Comparison of ENCODE assay signal across 8 cellular contexts in the genomic region with DNA sequence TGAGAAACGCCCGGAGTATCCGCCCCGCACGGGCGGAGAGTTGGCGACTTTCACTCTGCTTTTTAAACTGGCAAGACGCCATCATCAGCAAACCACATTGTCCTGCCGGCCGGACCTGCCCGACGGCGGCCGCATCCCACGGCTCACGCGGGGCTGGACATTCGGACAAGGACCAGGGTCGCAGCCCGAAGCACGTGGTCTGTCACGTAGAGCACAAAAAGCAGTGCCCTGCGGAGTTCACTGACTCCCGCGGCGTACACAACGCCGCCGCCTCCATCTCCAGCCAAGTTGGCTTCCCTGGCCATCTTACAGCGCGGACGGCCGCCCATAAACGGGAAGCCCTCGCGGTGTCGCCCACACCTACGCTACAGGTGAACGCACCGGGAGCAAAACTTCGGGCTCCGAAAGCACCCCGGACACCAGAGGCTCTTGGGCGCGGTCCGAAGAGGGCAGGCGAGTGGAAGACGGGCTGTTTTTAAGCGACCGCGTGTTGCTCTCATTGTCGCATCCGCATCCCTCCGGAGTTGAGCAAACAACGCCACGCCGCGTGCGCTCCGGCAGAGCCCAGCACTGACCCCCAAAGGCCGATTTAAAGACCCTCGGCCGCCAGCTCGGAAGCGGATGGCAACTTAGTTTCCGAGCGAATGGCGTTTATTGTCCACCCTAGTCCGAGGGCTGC. TPM values are rescaled to one million over a fixed set of nuclear protein-coding genes. Genes with fewer than 3 reads are reported as not detected.
DNase-seq lines count a peak whose midpoint lies in the region; ATAC-seq, FAIRE-seq and TF ChIP-seq lines count a peak whose summit lies in the region.

No MANE protein-coding gene starts in this region.

- no peaks in the 10 kb centered on the region for H3K27me3 Mint-ChIP-seq in Caco-2 (ENCODE audit: insufficient read depth, unreplicated experiment)
- no peaks in the 10 kb centered on the region for H3K27me3 Mint-ChIP-seq in activated CD8-positive, alpha-beta T cell treated with anti-CD3 and anti-CD28 coated beads for 36 hours
- H3K27me3 Mint-ChIP-seq in effector memory CD8-positive, alpha-beta T cell, result no peaks in the 10 kb centered on the region

- no peak for FAIRE-seq in H54 (lab: Jason Lieb, UNC)

- POLR2A ChIA-PET in Caco-2 (lab: Charles Lee), result interaction anchor here (0.8 to 5.2 kb wide), 2 partner anchors 38 to 45 kb away, joined by 3 to 145 read pairs; no protein-coding TSS in a partner anchor
- POLR2A ChIA-PET in activated CD8-positive, alpha-beta T cell treated with anti-CD3 and anti-CD28 coated beads for 36 hours (lab: Charles Lee), result interaction anchor here (1.0 to 1.5 kb wide), 3 partner anchors 406 to 1944 kb away, joined by 3 read pairs; partner anchors contain the start of gene ERGIC2

- CTCF ChIA-PET in Caco-2 (lab: Charles Lee), result no interaction called here
- CTCF ChIA-PET in activated CD8-positive, alpha-beta T cell treated with anti-CD3 and anti-CD28 coated beads for 36 hours (lab: Charles Lee), result interaction anchor here (1.9 kb wide), 1 partner anchor 53 kb away, joined by 6 read pairs; no protein-coding TSS in a partner anchor

- H3K27ac ChIP-seq in mesodermal cell (ENCODE audit: low read depth, low read length, severe bottlenecking), result peak overlapping the region; percentile 95

- peaks cover 1% of the 10 kb centered on the region; the same call in 1 of the 2 replicates for H3K36me3 ChIP-seq in Caco-2 (ENCODE audit: control insufficient read depth, insufficient read depth, low read length)
- no peaks in the 10 kb centered on the region for H3K36me3 ChIP-seq in mesodermal cell (ENCODE audit: control insufficient read depth, insufficient read depth, low read length)

- ATAC-seq in activated CD8-positive, alpha-beta T cell treated with anti-CD3 and anti-CD28 coated beads for 36 hours, result no peak
- ATAC-seq in effector memory CD8-positive, alpha-beta T cell (replicated peaks), result no peak

- H3K4me3 ChIP-seq in Caco-2 (ENCODE audit: low read depth, low read length) (peak overlapping the region; percentile 99), mesodermal cell (ENCODE audit: extremely low read depth, insufficient read depth, low read length, poor library complexity, severe bottlenecking) (peak overlapping the region; percentile 99)

- BruUV-seq in Caco-2 (replicated peaks; lab: Mats Ljungman, UMichigan), result no TSS peak

- H3K27me3 ChIP-seq in Caco-2 (replicated peaks; ENCODE audit: control insufficient read depth, insufficient read depth, low read length), result no peaks in the 10 kb centered on the region

- H3K27ac Mint-ChIP-seq in Caco-2 (ENCODE audit: unreplicated experiment), result peak overlapping the region; percentile 99
- peak overlapping the region; percentile 99 for H3K27ac Mint-ChIP-seq in activated CD8-positive, alpha-beta T cell treated with anti-CD3 and anti-CD28 coated beads for 36 hours
- peak overlapping the region; percentile 98 for H3K27ac Mint-ChIP-seq in effector memory CD8-positive, alpha-beta T cell

- H3K9me3 ChIP-seq in Caco-2, result no peaks in the 10 kb centered on the region
- no peaks in the 10 kb centered on the region for H3K9me3 ChIP-seq in mesodermal cell (ENCODE audit: control insufficient read depth, low read length)

- no peak for TF ChIP-seq POLR2A in H54 (IDR thresholded peaks at IDR 0.05; ENCODE audit: low read depth, low read length)

- peaks cover 38% of the 10 kb centered on the region for H3K4me1 ChIP-seq in Caco-2
- H3K4me1 ChIP-seq in mesodermal cell (ENCODE audit: control insufficient read depth, insufficient read depth, low read length, poor library complexity, severe bottlenecking), result peaks cover 31% of the 10 kb centered on the region

- H3K9me3 Mint-ChIP-seq in Caco-2 (ENCODE audit: unreplicated experiment), result no peaks in the 10 kb centered on the region
- no peaks in the 10 kb centered on the region for H3K9me3 Mint-ChIP-seq in activated CD8-positive, alpha-beta T cell treated with anti-CD3 and anti-CD28 coated beads for 36 hours
- H3K9me3 Mint-ChIP-seq in effector memory CD8-positive, alpha-beta T cell, result no peaks in the 10 kb centered on the region

- TF ChIP-seq CTCF in Caco-2 (IDR thresholded peaks at IDR 0.05; ENCODE audit: insufficient read depth in 1 of 2, low read depth in 1 of 2, low read length in 1 of 2, severe bottlenecking in 1 of 2, unreplicated experiment in 1 of 2), result no peak
- no peak for TF ChIP-seq CTCF in activated CD8-positive, alpha-beta T cell treated with anti-CD3 and anti-CD28 coated beads for 36 hours (IDR thresholded peaks at IDR 0.05)

- DNase-seq in Caco-2 (peak; percentile 68 to 73), H54 (ENCODE audit: insufficient read length, low spot score) (peak; percentile 32), NCI-H2171 treated with DMSO at 0.1 percent for 48 hours (lab: John Stamatoyannopoulos, UW) (peak; percentile 56), NCI-H524 treated with DMSO at 0.1 percent for 48 hours (lab: John Stamatoyannopoulos, UW) (no peak)
- DNase-seq in activated CD8-positive, alpha-beta T cell treated with anti-CD3 and anti-CD28 coated beads for 36 hours, result peak; percentile 51
- DNase-seq in effector memory CD8-positive, alpha-beta T cell, result peak in 2 of 3 experiments; percentile 20 to 40
- peak; percentile 4 to 22 for DNase-seq in stimulated activated CD8-positive, alpha-beta memory T cell treated with anti-CD3 and anti-CD28 coated beads, Interleukin-15, amount 100 ng/mL, for 48 hours (ENCODE audit: low read depth in 2 of 2)

- H3K4me1 Mint-ChIP-seq in Caco-2 (ENCODE audit: low read depth, unreplicated experiment), result peaks cover 26% of the 10 kb centered on the region
- peaks cover 33% of the 10 kb centered on the region for H3K4me1 Mint-ChIP-seq in activated CD8-positive, alpha-beta T cell treated with anti-CD3 and anti-CD28 coated beads for 36 hours (ENCODE audit: low read depth)
- H3K4me1 Mint-ChIP-seq in effector memory CD8-positive, alpha-beta T cell (ENCODE audit: low read depth in 2 of 2), result peaks cover 22 to 54% of the 10 kb centered on the region in 2 donors

- WGBS in mesodermal cell (ENCODE audit: insufficient coverage in 2 of 2), 2 experiments, result 0% methylated on average over 63 to 69 of the region's 69 CpGs

- peak overlapping the region; percentile 98 for H3K4me3 Mint-ChIP-seq in Caco-2 (ENCODE audit: unreplicated experiment)
- H3K4me3 Mint-ChIP-seq in activated CD8-positive, alpha-beta T cell treated with anti-CD3 and anti-CD28 coated beads for 36 hours, result peak overlapping the region; percentile 100
- H3K4me3 Mint-ChIP-seq in effector memory CD8-positive, alpha-beta T cell, result peak overlapping the region; percentile 89 to 90

- intact Hi-C loops in Caco-2 (cut with micrococcal nuclease; ENCODE audit: unreplicated experiment), result loop anchor here (1.0 to 5.0 kb wide), 3 partner anchors 10 to 312 kb away; partner anchors contain the start of gene DENND5B
- intact Hi-C loops in activated CD8-positive, alpha-beta T cell treated with anti-CD3 and anti-CD28 coated beads for 36 hours (cut with micrococcal nuclease), result loop anchor here (10.0 kb wide), 2 partner anchors 640 to 1350 kb away; partner anchors contain the start of gene DNM1L

- peaks cover 37% of the 10 kb centered on the region for H3K36me3 Mint-ChIP-seq in Caco-2 (ENCODE audit: insufficient read depth, unreplicated experiment)
- H3K36me3 Mint-ChIP-seq in activated CD8-positive, alpha-beta T cell treated with anti-CD3 and anti-CD28 coated beads for 36 hours (ENCODE audit: low read depth), result peaks cover 44% of the 10 kb centered on the region
- peaks cover 21% of the 10 kb centered on the region for H3K36me3 Mint-ChIP-seq in effector memory CD8-positive, alpha-beta T cell (ENCODE audit: insufficient read depth)

RNA-seq across cellular contexts. Expression of gene SINHCAF, which starts 1.0 kb away (rescaled TPM):
- 286 and 319 TPM in 2 replicates for total RNA-seq in Caco-2 (2022)
- 100 to 1,000 TPM; 171 to 184 TPM for total RNA-seq in activated CD8-positive, alpha-beta T cell treated with anti-CD3 and anti-CD28 coated beads for 36 hours
- polyA plus RNA-seq in mesodermal cell (2013, experiment 1 of 2), result 152 TPM
- polyA plus RNA-seq in mesodermal cell (2013, experiment 2 of 2), result 176 TPM
